15 cellular contexts compared by ENCODE assay signal in the genomic region with DNA sequence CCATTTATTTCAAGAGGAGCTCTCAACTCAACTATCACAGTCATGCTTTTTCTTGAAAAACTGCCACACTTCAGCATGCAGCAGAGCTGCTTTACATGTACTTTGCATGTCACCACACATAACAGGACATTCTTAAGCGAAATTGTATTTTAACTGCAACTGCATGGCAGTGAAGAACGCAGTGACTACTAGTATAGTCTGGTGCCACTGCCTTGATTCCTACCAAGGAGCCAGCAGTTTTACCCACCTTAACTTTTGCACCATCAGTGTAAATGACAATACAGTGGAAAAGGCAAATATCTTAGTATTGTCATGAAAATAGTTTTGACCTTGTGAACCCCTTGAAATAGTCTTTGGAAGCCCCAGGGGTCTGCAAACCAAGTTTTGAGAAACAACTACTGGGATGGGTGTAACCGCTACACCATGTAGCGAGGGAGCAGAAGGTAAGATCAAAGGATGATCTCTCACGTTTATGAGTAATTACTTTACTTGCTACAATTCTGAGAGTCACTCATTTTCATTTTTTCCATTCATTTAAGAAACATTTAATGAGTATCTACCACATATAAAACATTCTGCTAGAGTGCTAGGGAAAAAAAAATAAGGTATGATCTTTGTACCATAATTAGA. TPM values are rescaled to one million over a fixed set of nuclear protein-coding genes. Genes with fewer than 3 reads are reported as not detected.
"Had no signal": no experiment of that assay in that cellular context is flagged by ENCODE, and none has a peak within 500 bp of the region (broad histone marks: within the 10 kb centered on the region; RNA-seq: fewer than 3 reads in every experiment).

No MANE protein-coding gene starts in this region.

- H3K9me3 Mint-ChIP-seq: neural crest cell had no signal

- H3K4me3 Mint-ChIP-seq: activated naive CD8-positive, alpha-beta T cell treated with anti-CD3 and anti-CD28 coated beads, Interleukin-2, amount 10 ng/mL, durations not matched to agents 7 days and 5 days; naive B cell; neural crest cell had no signal

- ATAC-seq: body of pancreas, mucosa of descending colon, upper lobe of right lung had no signal

- H3K4me1 Mint-ChIP-seq: activated naive CD8-positive, alpha-beta T cell treated with anti-CD3 and anti-CD28 coated beads, Interleukin-2, amount 10 ng/mL, durations not matched to agents 7 days and 5 days; naive B cell; neural crest cell had no signal

- H3K27me3 Mint-ChIP-seq: activated naive CD8-positive, alpha-beta T cell treated with anti-CD3 and anti-CD28 coated beads, Interleukin-2, amount 10 ng/mL, durations not matched to agents 7 days and 5 days; naive B cell had no signal

- H3K27ac Mint-ChIP-seq: activated naive CD8-positive, alpha-beta T cell treated with anti-CD3 and anti-CD28 coated beads, Interleukin-2, amount 10 ng/mL, durations not matched to agents 7 days and 5 days; naive B cell had no signal

- DNase-seq: activated CD4-positive, alpha-beta T cell treated with anti-CD3 and anti-CD28 coated beads, Interleukin-2, amount 50 U/mL, for 48 hours; activated naive CD8-positive, alpha-beta T cell treated with anti-CD3 and anti-CD28 coated beads, Interleukin-2, amount 10 ng/mL, durations not matched to agents 7 days and 5 days; body of pancreas; caudate nucleus; dorsolateral prefrontal cortex; foreskin fibroblast; mesenchymal stem cell; mucosa of descending colon; naive B cell; SHP77 treated with DMSO at 0.1 percent for 48 hours; stimulated activated CD4-positive, alpha-beta T cell treated with anti-CD3 and anti-CD28 coated beads, Interleukin-12 subunit alpha, Interleukin-12 subunit beta, amount 100 ng/mL, for 4 hours; T-helper 9 cell; upper lobe of right lung had no signal

RNA-seq across cellular contexts. Expression of a gene that starts 32.3 kb away (rescaled TPM):
- total RNA-seq: activated naive CD8-positive, alpha-beta T cell treated with anti-CD3 and anti-CD28 coated beads, Interleukin-2, amount 10 ng/mL, durations not matched to agents 7 days and 5 days; body of pancreas; prostate gland had no signal
